In genomic region chr12:120748242-120748641, GRCh38 we compare ENCODE assay signal across 19 cellular contexts.
"Had no signal": no experiment of that assay in that cellular context is flagged by ENCODE, and none has a peak within 500 bp of the region (broad histone marks: within the 10 kb centered on the region; RNA-seq: fewer than 3 reads in every experiment).

No MANE protein-coding gene starts in this region.

- H3K36me3 Mint-ChIP-seq: activated CD4-positive, alpha-beta memory T cell treated with anti-CD3 and anti-CD28 coated beads for 36 hours; activated naive CD8-positive, alpha-beta T cell treated with anti-CD3 and anti-CD28 coated beads for 36 hours; mesothelial cell of epicardium; type B pancreatic cell had no signal

- H3K4me1 ChIP-seq: lower lobe of right lung, prostate gland, right atrium auricular region, stomach had no signal

- DNase-seq: activated B cell treated with CpG ODN at 0.5 μM for 24 hours; activated CD4-positive, alpha-beta memory T cell treated with anti-CD3 and anti-CD28 coated beads for 36 hours; activated CD4-positive, alpha-beta T cell treated with anti-CD3 and anti-CD28 coated beads for 4 hours; activated naive CD4-positive, alpha-beta T cell; activated naive CD8-positive, alpha-beta T cell treated with anti-CD3 and anti-CD28 coated beads for 36 hours; activated T-cell treated with anti-CD3 and anti-CD28 coated beads for 4 hours; amniotic stem cell; effector CD8-positive, alpha-beta T cell; lower lobe of right lung; stimulated activated CD4-positive, alpha-beta T cell treated with anti-CD3 and anti-CD28 coated beads, Interleukin-4, amount 100 ng/mL, for 1 hour; stomach had no signal

- H3K9me3 ChIP-seq: lower lobe of right lung, prostate gland, right atrium auricular region, stomach had no signal

- H3K36me3 ChIP-seq: lower lobe of right lung, prostate gland, right atrium auricular region, stomach had no signal

- FAIRE-seq: endothelial cell of umbilical vein had no signal

- ATAC-seq: lower lobe of right lung had no signal

- H3K27me3 ChIP-seq: right atrium auricular region, stomach had no signal

- H3K4me3 Mint-ChIP-seq: activated B cell treated with CpG ODN at 0.5 μM for 24 hours; activated CD4-positive, alpha-beta memory T cell treated with anti-CD3 and anti-CD28 coated beads for 36 hours; activated naive CD8-positive, alpha-beta T cell treated with anti-CD3 and anti-CD28 coated beads for 36 hours; activated T-helper 1 cell treated with anti-CD3 and anti-CD28 coated beads, Interleukin-12 subunit alpha, Interleukin-12 subunit beta, Interleukin-2, Interleukin-4 antibody, amounts not matched to agents 30 ng/mL and 10 ng/mL and 1 ng/mL, durations not matched to agents 14 hours and 24 hours and 36 hours; dendritic cell treated with granulocyte-macrophage colony-stimulating factor and Interleukin-4, amounts not matched to agents 40 ng/mL and 50 ng/mL, for 4 days; mesothelial cell of epicardium; neural crest cell; type B pancreatic cell had no signal

- H3K27ac ChIP-seq: lower lobe of right lung, prostate gland, right atrium auricular region, stomach had no signal

- H3K27me3 Mint-ChIP-seq: activated B cell treated with CpG ODN at 0.5 μM for 24 hours; activated CD4-positive, alpha-beta memory T cell treated with anti-CD3 and anti-CD28 coated beads for 36 hours; dendritic cell treated with granulocyte-macrophage colony-stimulating factor and Interleukin-4, amounts not matched to agents 40 ng/mL and 50 ng/mL, for 4 days; type B pancreatic cell had no signal

- H3K27ac Mint-ChIP-seq: activated B cell treated with CpG ODN at 0.5 μM for 24 hours; activated CD4-positive, alpha-beta memory T cell treated with anti-CD3 and anti-CD28 coated beads for 36 hours; activated naive CD8-positive, alpha-beta T cell treated with anti-CD3 and anti-CD28 coated beads for 36 hours; activated T-helper 1 cell treated with anti-CD3 and anti-CD28 coated beads, Interleukin-12 subunit alpha, Interleukin-12 subunit beta, Interleukin-2, Interleukin-4 antibody, amounts not matched to agents 30 ng/mL and 10 ng/mL and 1 ng/mL, durations not matched to agents 14 hours and 24 hours and 36 hours; dendritic cell treated with granulocyte-macrophage colony-stimulating factor and Interleukin-4, amounts not matched to agents 40 ng/mL and 50 ng/mL, for 4 days; mesothelial cell of epicardium had no signal

- H3K4me3 ChIP-seq: lower lobe of right lung, prostate gland, right atrium auricular region, stomach had no signal

- H3K4me1 Mint-ChIP-seq: activated B cell treated with CpG ODN at 0.5 μM for 24 hours; activated naive CD8-positive, alpha-beta T cell treated with anti-CD3 and anti-CD28 coated beads for 36 hours; mesothelial cell of epicardium had no signal

- H3K9me3 Mint-ChIP-seq: activated B cell treated with CpG ODN at 0.5 μM for 24 hours; activated CD4-positive, alpha-beta memory T cell treated with anti-CD3 and anti-CD28 coated beads for 36 hours; activated naive CD8-positive, alpha-beta T cell treated with anti-CD3 and anti-CD28 coated beads for 36 hours; activated T-helper 1 cell treated with anti-CD3 and anti-CD28 coated beads, Interleukin-12 subunit alpha, Interleukin-12 subunit beta, Interleukin-2, Interleukin-4 antibody, amounts not matched to agents 30 ng/mL and 10 ng/mL and 1 ng/mL, durations not matched to agents 14 hours and 24 hours and 36 hours; dendritic cell treated with granulocyte-macrophage colony-stimulating factor and Interleukin-4, amounts not matched to agents 40 ng/mL and 50 ng/mL, for 4 days; mesothelial cell of epicardium; neural crest cell; type B pancreatic cell had no signal
